ENCODE assay signal across 1 cellular context in genomic region chr1:15020943-15021745, GRCh38.
TF ChIP-seq lines count a peak whose summit lies in the region.

No MANE protein-coding gene starts in this region.

TF ChIP-seq in HepG2, 621 proteins besides CTCF, POLR2A, EP300 and RAD21 (continued from another document and continues in another):
- TF ChIP-seq CHCHD3 (CRISPR knock-in tag; IDR thresholded peaks at IDR 0.05) (no peak), PITX1 (CRISPR knock-in tag; IDR thresholded peaks at IDR 0.05) (peak; percentile 65; the same call in 1 of the 2 replicates), ZNF614 (CRISPR knock-in tag; IDR thresholded peaks at IDR 0.05; ENCODE audit: borderline replicate concordance) (peak; percentile 56; the same call in 1 of the 2 replicates), ZNF891 (CRISPR knock-in tag; IDR thresholded peaks at IDR 0.05) (peak; percentile 79), ZBTB38 (CRISPR knock-in tag; IDR thresholded peaks at IDR 0.05) (peak; percentile 79; the same call in 1 of the 2 replicates), DMTF1 (CRISPR knock-in tag; IDR thresholded peaks at IDR 0.05) (no peak), ZFP90 (CRISPR knock-in tag; IDR thresholded peaks at IDR 0.05; ENCODE audit: borderline replicate concordance) (peak; percentile 84; the same call in 1 of the 2 replicates), THAP7 (CRISPR knock-in tag; IDR thresholded peaks at IDR 0.05) (no peak), DRAP1 (CRISPR knock-in tag; IDR thresholded peaks at IDR 0.05) (peak; percentile 59; the same call in 1 of the 2 replicates), GATAD2A (CRISPR knock-in tag; IDR thresholded peaks at IDR 0.05) (peak; percentile 82), MIER3 (CRISPR knock-in tag; IDR thresholded peaks at IDR 0.05; ENCODE audit: borderline replicate concordance) (peak; percentile 69; the same call in 1 of the 2 replicates), NONO (IDR thresholded peaks at IDR 0.05) (no peak), NONO (CRISPR knock-in tag; conservative IDR thresholded peaks at IDR 0.05) (peak; percentile 85), RXRA (CRISPR knock-in tag; IDR thresholded peaks at IDR 0.05) (peak; percentile 91), ATF5 (CRISPR knock-in tag; IDR thresholded peaks at IDR 0.05; ENCODE audit: low read depth) (no peak), FOXO4 (CRISPR knock-in tag; conservative IDR thresholded peaks at IDR 0.05) (no peak), ZNF639 (CRISPR knock-in tag; conservative IDR thresholded peaks at IDR 0.05) (0 out of 2 replicates have a peak, but pooled peaks have one; percentile 58), DPF2 (CRISPR knock-in tag; IDR thresholded peaks at IDR 0.05; ENCODE audit: borderline replicate concordance, low read depth) (0 out of 2 replicates have a peak, but pooled peaks have one; percentile 45), SOX5 (CRISPR knock-in tag; IDR thresholded peaks at IDR 0.05; ENCODE audit: borderline replicate concordance) (peak; percentile 65; the same call in 1 of the 2 replicates), ZFY (CRISPR knock-in tag; IDR thresholded peaks at IDR 0.05) (peak; percentile 61), HNF4G (IDR thresholded peaks at IDR 0.05; ENCODE audit: borderline replicate concordance, low read depth, low read length) (peak; percentile 88), HNF4G (CRISPR knock-in tag; IDR thresholded peaks at IDR 0.05; ENCODE audit: borderline replicate concordance, low read depth) (peak; percentile 72; the same call in 1 of the 2 replicates), TEAD3 (CRISPR knock-in tag; optimal IDR thresholded peaks at IDR 0.05; ENCODE audit: borderline replicate concordance) (peak; percentile 84), NKX3-1 (CRISPR knock-in tag; IDR thresholded peaks at IDR 0.05) (0 out of 2 replicates have a peak, but pooled peaks have one; percentile 50), ZNF556 (CRISPR knock-in tag; IDR thresholded peaks at IDR 0.05; ENCODE audit: borderline replicate concordance) (peak; percentile 70; the same call in 1 of the 2 replicates), ATF1 (CRISPR knock-in tag; IDR thresholded peaks at IDR 0.05) (no peak), KLF12 (CRISPR knock-in tag; IDR thresholded peaks at IDR 0.05; ENCODE audit: borderline replicate concordance) (peak; percentile 67; the same call in 1 of the 2 replicates), ZNF839 (CRISPR knock-in tag; IDR thresholded peaks at IDR 0.05; ENCODE audit: borderline replicate concordance) (no peak), MBNL3 (CRISPR knock-in tag; conservative IDR thresholded peaks at IDR 0.05) (no peak), MLX (CRISPR knock-in tag; IDR thresholded peaks at IDR 0.05) (peak; percentile 41; the same call in 1 of the 2 replicates), PRDM10 (CRISPR knock-in tag; IDR thresholded peaks at IDR 0.05; ENCODE audit: low read depth) (peak; percentile 54; the same call in 1 of the 2 replicates), JUND (CRISPR knock-in tag; IDR thresholded peaks at IDR 0.05) (0 out of 2 replicates have a peak, but pooled peaks have one; percentile 25), RXRB (CRISPR knock-in tag; IDR thresholded peaks at IDR 0.05; ENCODE audit: borderline replicate concordance) (peak; percentile 88), ZBTB40 (IDR thresholded peaks at IDR 0.05) (no peak), ZBTB40 (CRISPR knock-in tag; IDR thresholded peaks at IDR 0.05) (peak; percentile 57; the same call in 1 of the 2 replicates), ZNF766 (CRISPR knock-in tag; IDR thresholded peaks at IDR 0.05; ENCODE audit: borderline replicate concordance) (no peak), ETV6 (CRISPR knock-in tag; conservative IDR thresholded peaks at IDR 0.05) (0 out of 2 replicates have a peak, but pooled peaks have one; percentile 29)
